Comparison of ENCODE assay signal across 16 cellular contexts in the genomic region with DNA sequence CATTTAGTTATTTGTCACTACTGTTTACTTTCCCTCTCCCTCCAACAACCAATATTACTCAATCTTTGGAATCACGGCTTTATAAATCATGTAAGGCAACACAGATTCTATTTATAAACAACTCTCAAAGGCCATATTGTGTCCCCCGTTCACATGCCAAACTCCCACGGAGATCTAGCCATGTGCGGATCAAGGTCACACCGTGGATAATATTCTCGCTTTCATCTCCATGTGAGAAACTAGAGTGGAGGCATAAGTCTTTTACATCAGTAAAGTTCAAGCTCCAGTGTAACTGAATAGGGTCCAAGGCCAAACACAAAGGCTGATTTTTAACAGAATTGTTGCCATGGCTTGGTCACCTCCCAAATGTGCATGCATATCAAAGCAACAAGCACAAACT.
DNase-seq lines count a peak whose midpoint lies in the region; ATAC-seq, FAIRE-seq and TF ChIP-seq lines count a peak whose summit lies in the region.
"Had no signal": no experiment of that assay in that cellular context is flagged by ENCODE, and none has a peak within 500 bp of the region (broad histone marks: within the 10 kb centered on the region; RNA-seq: fewer than 3 reads in every experiment).

No MANE protein-coding gene starts in this region.

- 0 out of 2 replicates have a peak overlapping the region, but pooled peaks have one; percentile 60 for H3K4me2 ChIP-seq in DND-41 (ENCODE audit: insufficient read depth, low read length)

- peaks cover 80% of the 10 kb centered on the region for H3K4me1 ChIP-seq in DND-41 (ENCODE audit: insufficient read depth, low read length)

- H3K36me3 ChIP-seq in DND-41 (ENCODE audit: insufficient read depth, low read length), result peaks cover 56% of the 10 kb centered on the region
- H3K36me3 ChIP-seq: BE2C, MG63, Peyer's patch had no signal

- DNase-seq in Ammon's horn (ENCODE audit: low spot score) (peak; percentile 6), DND-41 (no peak), cerebellar cortex (ENCODE audit: low spot score) (peak; percentile 66), D721Med (ENCODE audit: insufficient read length, low spot score) (no peak), T-cell (no peak)
- DNase-seq: BE2C; CD4-positive, alpha-beta memory T cell; GM23248; HFFc6; MG63; NCI-H446; NCI-H774; Peyer's patch; SHP77 treated with DMSO at 0.1 percent for 48 hours had no signal

- H3K36me3 Mint-ChIP-seq in nephron (ENCODE audit: low read depth) (peaks cover 9% of the 10 kb centered on the region), T-cell (no peaks in the 10 kb centered on the region)
- H3K36me3 Mint-ChIP-seq: CD4-positive, alpha-beta memory T cell had no signal

- H3K27ac Mint-ChIP-seq in nephron (peak overlapping the region; percentile 77 to 97 (median 96)), T-cell (no peak overlapping the region)
- H3K27ac Mint-ChIP-seq: CD4-positive, alpha-beta memory T cell; HFFc6 had no signal

- ATAC-seq in DND-41 (ENCODE audit: insufficient read depth, low read depth) (no peak), GM19035 (IDR thresholded peaks at IDR 0.05; ENCODE audit: unreplicated experiment) (no peak), T-cell (replicated peaks in 1 of 4) (no peak)

- H3K27me3 Mint-ChIP-seq in nephron (ENCODE audit: low read depth) (no peaks in the 10 kb centered on the region), T-cell (no peaks in the 10 kb centered on the region)
- H3K27me3 Mint-ChIP-seq: CD4-positive, alpha-beta memory T cell had no signal

- H4K20me1 ChIP-seq in DND-41 (ENCODE audit: insufficient read depth, low read length), result no peaks in the 10 kb centered on the region

- H3K4me1 Mint-ChIP-seq in nephron (peaks cover 29% of the 10 kb centered on the region), T-cell (no peaks in the 10 kb centered on the region)
- H3K4me1 Mint-ChIP-seq: CD4-positive, alpha-beta memory T cell had no signal

- POLR2A ChIA-PET in T-cell (lab: Charles Lee), result no interaction called here

- H3K4me3 ChIP-seq in DND-41 (ENCODE audit: low read depth in 1 of 2, low read length in 2 of 2), result no peak overlapping the region
- H3K4me3 ChIP-seq: GM23248, MG63, Peyer's patch had no signal

- peaks cover 26% of the 10 kb centered on the region for H3K9me3 ChIP-seq in DND-41 (ENCODE audit: insufficient read depth, low read length, severe bottlenecking)
- H3K9me3 ChIP-seq: BE2C, MG63, Peyer's patch had no signal

- no peaks in the 10 kb centered on the region for H3K27me3 ChIP-seq in DND-41 (ENCODE audit: insufficient read depth, low read length, poor library complexity)
- H3K27me3 ChIP-seq: BE2C, MG63, Peyer's patch had no signal

- H3K9me3 Mint-ChIP-seq in nephron (peaks cover 19% of the 10 kb centered on the region), T-cell (peaks cover 0 to 3% (median 0%) of the 10 kb centered on the region in 3 donors)

- no peak overlapping the region for H3K4me3 Mint-ChIP-seq in nephron
- H3K4me3 Mint-ChIP-seq in T-cell, result no peak overlapping the region
- H3K4me3 Mint-ChIP-seq: CD4-positive, alpha-beta memory T cell; HFFc6 had no signal

- H3K9ac ChIP-seq in DND-41 (ENCODE audit: low read depth, low read length), result peak overlapping the region; percentile 60
- H3K9ac ChIP-seq: GM23248 had no signal

- TF ChIP-seq CTCF in DND-41 (IDR thresholded peaks at IDR 0.05; ENCODE audit: borderline replicate concordance, extremely low read depth, low read length, poor library complexity, severe bottlenecking) (no peak), nephron (IDR thresholded peaks at IDR 0.05; ENCODE audit: unreplicated experiment in 3 of 3) (no peak), D721Med (IDR thresholded peaks at IDR 0.05; ENCODE audit: insufficient read depth, missing control alignments) (no peak)

- peak overlapping the region; percentile 98 for H3K27ac ChIP-seq in DND-41 (ENCODE audit: low read length)
- H3K27ac ChIP-seq: GM23248, Peyer's patch had no signal

- CTCF ChIA-PET in T-cell (lab: Charles Lee), result no interaction called here

- peaks cover 74% of the 10 kb centered on the region for H3K79me2 ChIP-seq in DND-41 (ENCODE audit: insufficient read depth, low read length)

- no peak for FAIRE-seq in D721Med (lab: Jason Lieb, UNC)

- no peak overlapping the region for H2AFZ ChIP-seq in DND-41 (ENCODE audit: low read depth, low read length)
- H2AFZ ChIP-seq: GM23248 had no signal

Comparison
In these comparisons a context has a peak if more than half of its experiments do, and no peak if none do; other contexts are left out.
1. DNase-seq: peak in Ammon's horn (single experiment) and cerebellar cortex (single experiment); none in DND-41 (single experiment), D721Med (single experiment) and T-cell (0 of 34).
2. H3K27ac Mint-ChIP-seq: peak in nephron (3 of 3); none in T-cell (0 of 2).